In the genomic region with DNA sequence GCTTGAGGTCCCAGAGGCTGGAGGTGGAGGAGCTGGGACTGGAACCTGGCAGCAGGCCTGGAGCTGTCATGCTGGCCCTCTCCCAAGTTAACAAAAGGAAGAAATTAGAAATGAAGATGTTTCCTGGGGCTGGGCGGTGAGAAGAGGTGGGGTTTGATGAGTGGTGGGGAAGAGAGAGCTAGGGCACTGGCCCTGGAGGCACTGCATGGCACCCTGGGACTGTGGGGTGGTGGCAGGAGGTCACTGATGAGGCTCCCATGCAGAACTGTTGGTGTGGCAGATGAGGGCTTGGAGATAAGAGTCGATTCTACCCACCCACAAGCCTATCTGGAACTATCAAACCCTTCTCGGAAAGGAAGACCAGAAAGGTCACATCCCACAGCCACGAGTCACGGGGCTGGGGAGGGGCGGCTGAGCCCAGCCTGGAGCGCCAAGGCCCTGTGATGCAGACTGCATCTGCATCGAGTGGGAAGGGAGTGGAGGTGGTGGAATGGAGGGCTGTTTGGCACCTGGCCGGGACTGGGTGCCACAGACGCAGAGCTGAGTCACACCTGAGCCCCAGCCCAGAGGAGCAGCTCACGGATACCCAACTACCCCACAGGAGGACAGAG, we compare ENCODE assay signal across 8 cellular contexts. TPM values are rescaled to one million over a fixed set of nuclear protein-coding genes. Genes with fewer than 3 reads are reported as not detected.
DNase-seq lines count a peak whose midpoint lies in the region; ATAC-seq, FAIRE-seq and TF ChIP-seq lines count a peak whose summit lies in the region.

No MANE protein-coding gene starts in this region.

- BruUV-seq in K562 (replicated peaks; lab: Mats Ljungman, UMichigan): no TSS peak

- no peaks in the 10 kb centered on the region for H3K9me1 ChIP-seq in K562 (ENCODE audit: control insufficient read depth, insufficient read depth, low read length)

- no peaks in the 10 kb centered on the region for H3F3A ChIP-seq in neural progenitor cell (ENCODE audit: low read depth)

- peaks cover 23% of the 10 kb centered on the region for H3K36me3 Mint-ChIP-seq in neural progenitor cell

- no peak overlapping the region for H3K4me3 Mint-ChIP-seq in neural progenitor cell

- peak; percentile 71 for DNase-seq in CMK (ENCODE audit: low read depth)
- DNase-seq in NCI-H446 (lab: John Stamatoyannopoulos, UW): peak; percentile 39 to 56
- peak in 1 of 4 experiments; percentile 59 for DNase-seq in K562 (ENCODE audit: extremely low read depth in 1 of 4, low spot score in 3 of 4)
- DNase-seq in neural progenitor cell (ENCODE audit: low spot score): no peak
- DNase-seq in NCI-H1417 (lab: John Stamatoyannopoulos, UW): no peak
- DNase-seq in NCI-H2227 (lab: John Stamatoyannopoulos, UW; ENCODE audit: unreplicated experiment): no peak
- DNase-seq in NCI-H510A (lab: John Stamatoyannopoulos, UW): no peak

- POLR2A ChIA-PET in K562 (lab: Yijun Ruan, JAX): interaction anchor here (0.8 to 2.8 kb wide), 10 partner anchors 9 to 300 kb away, joined by 3 to 21 read pairs (median 4); no protein-coding TSS in a partner anchor

- H3K79me2 ChIP-seq in K562 (ENCODE audit: control insufficient read depth, insufficient read depth, low read length) (no peaks in the 10 kb centered on the region), neural progenitor cell (ENCODE audit: low read depth) (no peaks in the 10 kb centered on the region)

- H3K9me3 Mint-ChIP-seq in neural progenitor cell: no peaks in the 10 kb centered on the region

- ATAC-seq in K562 (peak; percentile 31), GM18870 (IDR thresholded peaks at IDR 0.05; ENCODE audit: unreplicated experiment) (no peak)

- TF ChIP-seq CTCF in K562 (IDR thresholded peaks at IDR 0.05 in 2 of 3, conservative IDR thresholded peaks at IDR 0.05 in 1 of 3; ENCODE audit: insufficient read depth in 2 of 3, low read depth in 1 of 3, low read length in 3 of 3) (no peak), neural progenitor cell (IDR thresholded peaks at IDR 0.05) (no peak)

- H3K27ac ChIP-seq in K562 (ENCODE audit: extremely low read depth, low read depth, low read length): no peak overlapping the region
- H3K27ac ChIP-seq in neural progenitor cell: no peak overlapping the region

- H3K4me2 ChIP-seq in K562 (ENCODE audit: insufficient read depth, low read length): no peak overlapping the region
- no peak overlapping the region for H3K4me2 ChIP-seq in neural progenitor cell

- no peak; the same call in 1 of the 2 replicates for TF ChIP-seq EP300 in K562 (IDR thresholded peaks at IDR 0.05; ENCODE audit: low read length)

- no peaks in the 10 kb centered on the region for H3K27me3 Mint-ChIP-seq in neural progenitor cell (ENCODE audit: insufficient read depth, low read depth)

- in situ Hi-C loops in K562 (cut with MboI): no loop called here

- H3K4me1 ChIP-seq in K562 (replicated peaks in 1 of 2; ENCODE audit: control insufficient read depth in 2 of 2, insufficient read depth in 2 of 2, low read length in 2 of 2): peaks cover 27 to 31% of the 10 kb centered on the region in 2 experiments
- H3K4me1 ChIP-seq in neural progenitor cell: peaks cover 7% of the 10 kb centered on the region

- TF ChIP-seq RAD21 in K562 (CRISPR knock-in tag; conservative IDR thresholded peaks at IDR 0.05 in 1 of 2, IDR thresholded peaks at IDR 0.05 in 1 of 2): no peak

- CTCF ChIA-PET in K562 (lab: Yijun Ruan, JAX; ENCODE audit: low intra/inter-chr PET ratio): no interaction called here

- H4K20me1 ChIP-seq in K562 (replicated peaks; ENCODE audit: control insufficient read depth, insufficient read depth, low read length) (peaks cover 11% of the 10 kb centered on the region), neural progenitor cell (ENCODE audit: low read depth) (peaks cover 20% of the 10 kb centered on the region)

- peak; percentile 69 for FAIRE-seq in K562 (lab: Jason Lieb, UNC)

- H3K9ac ChIP-seq in K562 (ENCODE audit: insufficient read depth in 1 of 2, low read depth in 2 of 2, low read length in 2 of 2) (peak overlapping the region in 1 of 2 experiments; percentile 78; a peak in 2 of 4 replicates), neural progenitor cell (no peak overlapping the region)

- H3K4me3 ChIP-seq in K562: no peak overlapping the region
- H3K4me3 ChIP-seq in neural progenitor cell: no peak overlapping the region

- H3K27me3 ChIP-seq in K562 (ENCODE audit: control insufficient read depth in 2 of 2, insufficient read depth in 2 of 2, low read length in 2 of 2): no peaks in the 10 kb centered on the region
- H3K27me3 ChIP-seq in neural progenitor cell: no peaks in the 10 kb centered on the region

- no peaks in the 10 kb centered on the region for H3K9me3 ChIP-seq in K562 (replicated peaks; ENCODE audit: control insufficient read depth, insufficient read depth, low read depth, low read length)
- H3K9me3 ChIP-seq in neural progenitor cell (ENCODE audit: low read depth): no peaks in the 10 kb centered on the region

- peak overlapping the region; percentile 18 for H3K27ac Mint-ChIP-seq in neural progenitor cell

- intact Hi-C loops in K562 (cut with micrococcal nuclease): no loop called here

- H3K4me1 Mint-ChIP-seq in neural progenitor cell: peaks cover 40% of the 10 kb centered on the region

- H2AFZ ChIP-seq in K562 (ENCODE audit: low read depth, low read length): no peak overlapping the region
- H2AFZ ChIP-seq in neural progenitor cell (replicated peaks): no peak overlapping the region

- TF ChIP-seq POLR2A in K562 (conservative IDR thresholded peaks at IDR 0.05): no peak

- peaks cover 45% of the 10 kb centered on the region for H3K36me3 ChIP-seq in K562 (ENCODE audit: control insufficient read depth, insufficient read depth, low read length)
- no peaks in the 10 kb centered on the region for H3K36me3 ChIP-seq in neural progenitor cell

- WGBS in K562 (ENCODE audit: insufficient coverage, low coverage, missing lambda C conversion rate): 26% methylated on average over 11 of the region's 11 CpGs

TF ChIP-seq in K562, 482 proteins besides CTCF, POLR2A, EP300 and RAD21 (continues in another document):
- TF ChIP-seq RCOR1 (IDR thresholded peaks at IDR 0.05; ENCODE audit: borderline replicate concordance in 1 of 2, low read depth in 2 of 2, low read length in 2 of 2) (no peak), BACH1 (tag; IDR thresholded peaks at IDR 0.05) (no peak), PRMT5 (CRISPR knock-in tag; IDR thresholded peaks at IDR 0.05) (no peak), FOSL1 (tag; conservative IDR thresholded peaks at IDR 0.05) (0 out of 2 replicates have a peak, but pooled peaks have one; percentile 14), CCNT2 (IDR thresholded peaks at IDR 0.05; ENCODE audit: borderline replicate concordance, extremely low read depth, insufficient read length, low read depth, low read length) (peak; percentile 33), POLR2G (IDR thresholded peaks at IDR 0.05; ENCODE audit: low read depth, low read length) (peak; percentile 31; the same call in 1 of the 2 replicates)

RNA-seq across cellular contexts. Expression of a gene that starts 29.4 kb away (rescaled TPM):
- 14.4 and 25.2 TPM in 2 replicates for total RNA-seq in K562 (2011; cell fraction: chromatin; rRNA removed; ENCODE audit: low replicate concordance)
- 24.8 and 26.6 TPM in 2 replicates for total RNA-seq in K562 (2011; cell fraction: nucleolus; rRNA removed)
- 26.0 and 33.7 TPM in 2 replicates for total RNA-seq in K562 (2011; cell fraction: nucleoplasm; rRNA removed)
- 193 and 248 TPM in 2 replicates for total RNA-seq in K562 (2014; rRNA removed)
- total RNA-seq in K562 (2014; rRNA removed; fragmentation: Illumina TruSeq; extraction: Trizol): 152 TPM in 2 replicates
- 175 and 180 TPM in 2 replicates for total RNA-seq in K562 (2015; rRNA removed; fragmentation: Illumina TruSeq; extraction: Trizol)
- 226 and 236 TPM in 2 replicates for total RNA-seq in K562 (2021)
- 66.9 and 72.9 TPM in 2 replicates for polyA plus RNA-seq in K562 (2011; rRNA removed)
- 93.0 and 93.1 TPM in 2 replicates for polyA plus RNA-seq in K562 (2011; cell fraction: cytosol; rRNA removed)
- 36.4 and 42.0 TPM in 2 replicates for polyA plus RNA-seq in K562 (2011; cell fraction: nucleus; rRNA removed)
- polyA plus RNA-seq in K562 (2012): 179 and 203 TPM in 2 replicates
- polyA plus RNA-seq in K562 (2014; fragmentation: Illumina TruSeq; extraction: Trizol): 244 and 303 TPM in 2 replicates
- 10 to 100 TPM; 52.2 to 79.7 TPM for polyA plus RNA-seq in K562 (2014; fragmentation: Nextera tagmentation; extraction: Ambion mirVana)
- polyA plus RNA-seq in K562 (2014; rRNA removed): 202 and 235 TPM in 2 replicates
- polyA minus RNA-seq in K562 (2011; rRNA and poly(A)+ RNA removed): 31.8 and 36.8 TPM in 2 replicates
- 32.4 and 42.5 TPM in 2 replicates for polyA minus RNA-seq in K562 (2011; cell fraction: cytosol; rRNA and poly(A)+ RNA removed)
- 12.3 and 19.7 TPM in 2 replicates for polyA minus RNA-seq in K562 (2011; cell fraction: nucleus; rRNA and poly(A)+ RNA removed)
- 60.4 and 93.4 TPM in 2 replicates for total RNA-seq in neural progenitor cell (ENCODE audit: low replicate concordance)

RNA-seq across cellular contexts. Expression of a gene that starts 29.6 kb away (rescaled TPM):
- 21.5 and 31.8 TPM in 2 replicates for total RNA-seq in K562 (2011; cell fraction: chromatin; rRNA removed; ENCODE audit: low replicate concordance)
- 25.8 and 27.7 TPM in 2 replicates for total RNA-seq in K562 (2011; cell fraction: nucleolus; rRNA removed)
- total RNA-seq in K562 (2011; cell fraction: nucleoplasm; rRNA removed): 22.4 and 29.6 TPM in 2 replicates
- total RNA-seq in K562 (2014; rRNA removed) (7.9 and 9.6 TPM in 2 replicates), K562 (2014; rRNA removed; fragmentation: Illumina TruSeq; extraction: Trizol) (8.3 and 11.2 TPM in 2 replicates), K562 (2015; rRNA removed; fragmentation: Illumina TruSeq; extraction: Trizol) (10.5 and 12.7 TPM in 2 replicates), K562 (2021) (15.2 and 16.9 TPM in 2 replicates), neural progenitor cell (ENCODE audit: low replicate concordance) (6.4 and 9.0 TPM in 2 replicates)
- polyA plus RNA-seq in K562 (2011; rRNA removed) (11.3 and 12.3 TPM in 2 replicates), K562 (2014; fragmentation: Illumina TruSeq; extraction: Trizol) (14.7 and 18.0 TPM in 2 replicates), K562 (2014; fragmentation: Nextera tagmentation; extraction: Ambion mirVana) (1 to 10 TPM; 8.8 to 8.9 TPM), K562 (2014; rRNA removed) (9.4 and 13.3 TPM in 2 replicates)
- polyA plus RNA-seq in K562 (2011; cell fraction: cytosol; rRNA removed): 15.1 and 18.6 TPM in 2 replicates
- polyA plus RNA-seq in K562 (2011; cell fraction: nucleus; rRNA removed): 11.4 and 21.0 TPM in 2 replicates
- 9.8 and 11.3 TPM in 2 replicates for polyA plus RNA-seq in K562 (2012)
- polyA minus RNA-seq in K562 (2011; rRNA and poly(A)+ RNA removed): 8.3 and 14.1 TPM in 2 replicates
- 6.2 and 7.9 TPM in 2 replicates for polyA minus RNA-seq in K562 (2011; cell fraction: cytosol; rRNA and poly(A)+ RNA removed)
- 8.2 and 11.0 TPM in 2 replicates for polyA minus RNA-seq in K562 (2011; cell fraction: nucleus; rRNA and poly(A)+ RNA removed)

Comparison
In these comparisons a context has a peak if more than half of its experiments do, and no peak if none do; other contexts are left out.
1. DNase-seq: peak in CMK (single experiment) and NCI-H446 (2 of 2); none in neural progenitor cell (single experiment), NCI-H1417 (0 of 3), NCI-H2227 (single experiment) and NCI-H510A (single experiment).